17 cellular contexts compared by ENCODE assay signal in the genomic region with DNA sequence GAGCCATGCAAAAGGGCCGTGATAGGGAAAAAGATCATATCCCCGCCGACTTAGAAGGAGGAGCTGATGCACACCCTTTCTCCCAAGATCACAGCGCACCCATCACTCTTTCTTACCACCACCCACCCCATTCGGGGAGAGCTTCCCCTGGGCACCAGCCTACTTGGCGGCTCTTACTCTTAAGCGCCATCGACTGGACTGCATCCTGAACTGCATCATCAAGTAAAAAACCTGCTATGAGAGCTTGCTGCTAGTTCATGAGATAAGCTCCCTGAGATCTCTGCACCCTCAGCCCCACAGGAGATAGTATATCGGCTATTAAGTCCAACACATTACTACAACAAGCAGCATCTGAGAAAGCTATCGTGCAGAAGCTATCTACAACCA.
"Had no signal": no experiment of that assay in that cellular context is flagged by ENCODE, and none has a peak within 500 bp of the region (broad histone marks: within the 10 kb centered on the region; RNA-seq: fewer than 3 reads in every experiment).

No MANE protein-coding gene starts in this region.

- H3K36me3 ChIP-seq: gastrocnemius medialis, ovary had no signal

- H3K27ac ChIP-seq: coronary artery, dorsolateral prefrontal cortex, gastrocnemius medialis, ovary had no signal

- H3K4me3 ChIP-seq: coronary artery, dorsolateral prefrontal cortex, gastrocnemius medialis, ovary had no signal

- FAIRE-seq: endometrium, small intestine had no signal

- H3K4me3 Mint-ChIP-seq: mesothelial cell of epicardium, natural killer cell, neural crest cell had no signal

- H3K27ac Mint-ChIP-seq: mesothelial cell of epicardium, natural killer cell had no signal

- H3K4me1 Mint-ChIP-seq: mesothelial cell of epicardium, natural killer cell, neural crest cell had no signal

- H3K27me3 ChIP-seq: gastrocnemius medialis, ovary had no signal

- H3K36me3 Mint-ChIP-seq: mesothelial cell of epicardium had no signal

- H3K9me3 ChIP-seq: gastrocnemius medialis, ovary had no signal

- DNase-seq: dorsolateral prefrontal cortex; effector CD8-positive, alpha-beta T cell; gastrocnemius medialis; glutamatergic neuron; islet precursor cell; natural killer cell; nucleus accumbens; ovary; right cardiac atrium; small intestine; stimulated activated CD4-positive, alpha-beta T cell treated with anti-CD3 and anti-CD28 coated beads, Interleukin-12 subunit alpha, Interleukin-12 subunit beta, amount 100 ng/mL, for 4 hours; stimulated activated naive CD4-positive, alpha-beta T cell treated with Interleukin-2 at 50 U/mL for 16 hours; trophoblast cell had no signal

- H3K4me1 ChIP-seq: gastrocnemius medialis had no signal
